Comparison of ENCODE assay signal across 8 cellular contexts in genomic region chr17:42797067-42798007, GRCh38. TPM values are rescaled to one million over a fixed set of nuclear protein-coding genes. Genes with fewer than 3 reads are reported as not detected.
DNase-seq lines count a peak whose midpoint lies in the region; ATAC-seq and TF ChIP-seq lines count a peak whose summit lies in the region.

No MANE protein-coding gene starts in this region.

- peaks cover 0 to 3% (median 0%) of the 10 kb centered on the region in 3 donors for H3K36me3 Mint-ChIP-seq in naive thymus-derived CD8-positive, alpha-beta T cell

- H3K4me2 ChIP-seq in BLaER1 treated with 17β-estradiol and CSF1 and Interleukin-3, amounts not matched to agents 10 nM and 100 nM: peak overlapping the region; percentile 87 to 99 (median 94)
- H3K4me2 ChIP-seq in Loucy (ENCODE audit: low read depth, low read length, poor library complexity, severe bottlenecking): peak overlapping the region; percentile 97

- no peaks in the 10 kb centered on the region for H3K9me3 Mint-ChIP-seq in naive thymus-derived CD8-positive, alpha-beta T cell

- no peak for DNase-seq in naive thymus-derived CD8-positive, alpha-beta T cell
- DNase-seq in SW 1271 (lab: John Stamatoyannopoulos, UW): no peak
- DNase-seq in globus pallidus (ENCODE audit: low spot score): no peak

- peak overlapping the region; percentile 79 to 90 (median 88) for H3K9ac ChIP-seq in BLaER1 treated with 17β-estradiol and CSF1 and Interleukin-3, amounts not matched to agents 10 nM and 100 nM
- H3K9ac ChIP-seq in Loucy (ENCODE audit: low read depth, low read length, poor library complexity, severe bottlenecking): peak overlapping the region; percentile 88
- peak overlapping the region; percentile 87 to 98 for H3K9ac ChIP-seq in duodenal mucosa (ENCODE audit: low read depth in 1 of 2, low read length in 2 of 2)

- peaks cover 20% of the 10 kb centered on the region for H3K79me2 ChIP-seq in Loucy (ENCODE audit: insufficient read depth, low read length)

- peak overlapping the region in 8 of 11 experiments; percentile 65 to 84 (median 78); a peak in 8 of 22 replicates for H3K27ac ChIP-seq in BLaER1 treated with 17β-estradiol and CSF1 and Interleukin-3, amounts not matched to agents 10 nM and 100 nM
- peak overlapping the region; percentile 72 for H3K27ac ChIP-seq in duodenal mucosa (ENCODE audit: low read depth, low read length)

- POLR2A ChIA-PET in naive thymus-derived CD8-positive, alpha-beta T cell (lab: Charles Lee): interaction anchor here (0.6 to 2.2 kb wide), 4 partner anchors 16 to 763 kb away, joined by 3 to 12 read pairs (median 8); partner anchors contain the start of genes BECN1 and VPS25

- no peaks in the 10 kb centered on the region for H3K9me2 ChIP-seq in Loucy (replicated peaks; ENCODE audit: low read depth, low read length)

- H3K27me3 Mint-ChIP-seq in naive thymus-derived CD8-positive, alpha-beta T cell: no peaks in the 10 kb centered on the region

- TF ChIP-seq CTCF in Loucy (conservative IDR thresholded peaks at IDR 0.05; ENCODE audit: low read length): no peak

- H3K4me1 Mint-ChIP-seq in naive thymus-derived CD8-positive, alpha-beta T cell: peaks cover 21 to 45% (median 31%) of the 10 kb centered on the region in 4 donors

- ATAC-seq in naive thymus-derived CD8-positive, alpha-beta T cell: no peak
- ATAC-seq in HG02852 (IDR thresholded peaks at IDR 0.05; ENCODE audit: unreplicated experiment): no peak
- ATAC-seq in GM21723 (IDR thresholded peaks at IDR 0.05; ENCODE audit: unreplicated experiment): no peak

- H3K27me3 ChIP-seq in BLaER1 treated with 17β-estradiol and CSF1 and Interleukin-3, amounts not matched to agents 10 nM and 100 nM: no peaks in the 10 kb centered on the region
- H3K27me3 ChIP-seq in Loucy (ENCODE audit: insufficient read depth, low read length, poor library complexity, severe bottlenecking) (no peaks in the 10 kb centered on the region), duodenal mucosa (ENCODE audit: control insufficient read depth in 1 of 2, insufficient read depth in 2 of 2, low read length in 2 of 2) (no peaks in the 10 kb centered on the region)

- H3K27ac Mint-ChIP-seq in naive thymus-derived CD8-positive, alpha-beta T cell: peak overlapping the region in 4 of 10 donors; percentile 5 to 95 (median 94)

- no peaks in the 10 kb centered on the region for H3K9me3 ChIP-seq in BLaER1 treated with 17β-estradiol and CSF1 and Interleukin-3, amounts not matched to agents 10 nM and 100 nM (replicated peaks in 1 of 11)
- H3K9me3 ChIP-seq in Loucy (ENCODE audit: insufficient read depth, low read depth, low read length) (no peaks in the 10 kb centered on the region), duodenal mucosa (ENCODE audit: control insufficient read depth in 1 of 2, low read length in 2 of 2) (no peaks in the 10 kb centered on the region)

- peak overlapping the region; percentile 75 to 94 (median 86) for H3K4me3 ChIP-seq in BLaER1 treated with 17β-estradiol and CSF1 and Interleukin-3, amounts not matched to agents 10 nM and 100 nM
- H3K4me3 ChIP-seq in Loucy (ENCODE audit: low read length, poor library complexity, severe bottlenecking): peak overlapping the region; percentile 88
- H3K4me3 ChIP-seq in duodenal mucosa (ENCODE audit: low read depth in 1 of 2, low read length in 2 of 2): peak overlapping the region; percentile 93 to 95

- no peak overlapping the region for H2AFZ ChIP-seq in Loucy (ENCODE audit: low read length)

- no peaks in the 10 kb centered on the region for H3F3A ChIP-seq in Loucy (ENCODE audit: low read depth)

- no peaks in the 10 kb centered on the region for H4K20me1 ChIP-seq in BLaER1 treated with 17β-estradiol and CSF1 and Interleukin-3, amounts not matched to agents 10 nM and 100 nM
- no peaks in the 10 kb centered on the region for H4K20me1 ChIP-seq in Loucy (ENCODE audit: insufficient read depth, low read length, poor library complexity, severe bottlenecking)

- peaks cover 0 to 20% (median 4%) of the 10 kb centered on the region in 11 experiments; a peak in 6 of 22 replicates for H3K36me3 ChIP-seq in BLaER1 treated with 17β-estradiol and CSF1 and Interleukin-3, amounts not matched to agents 10 nM and 100 nM
- H3K36me3 ChIP-seq in Loucy (ENCODE audit: insufficient read depth, low read length) (no peaks in the 10 kb centered on the region), duodenal mucosa (ENCODE audit: control insufficient read depth in 1 of 2, insufficient read depth in 2 of 2, low read length in 2 of 2) (peaks cover 7 to 10% of the 10 kb centered on the region in 2 donors)

- H3K4me1 ChIP-seq in BLaER1 treated with 17β-estradiol and CSF1 and Interleukin-3, amounts not matched to agents 10 nM and 100 nM: peaks cover 15 to 37% (median 27%) of the 10 kb centered on the region in 10 experiments
- peaks cover 12% of the 10 kb centered on the region for H3K4me1 ChIP-seq in Loucy (ENCODE audit: insufficient read depth, low read length, poor library complexity, severe bottlenecking)
- peaks cover 20 to 29% of the 10 kb centered on the region in 2 donors for H3K4me1 ChIP-seq in duodenal mucosa (ENCODE audit: control insufficient read depth in 1 of 2, insufficient read depth in 2 of 2, low read length in 2 of 2)

- peak overlapping the region; percentile 92 to 98 (median 96) for H3K4me3 Mint-ChIP-seq in naive thymus-derived CD8-positive, alpha-beta T cell

RNA-seq across cellular contexts. Expression of gene COA3, which starts 1.2 kb away (rescaled TPM):
- total RNA-seq in naive thymus-derived CD8-positive, alpha-beta T cell: 10 to 100 TPM; 26.7 to 27.0 TPM
- 100 to 1,000 TPM; 106 to 119 (median 118) TPM for polyA plus RNA-seq in naive thymus-derived CD8-positive, alpha-beta T cell

RNA-seq across cellular contexts. Expression of gene CNTD1, which starts 1.3 kb away (rescaled TPM):
- not detected for total RNA-seq in naive thymus-derived CD8-positive, alpha-beta T cell
- under 1 TPM; 0.12 to 0.52 (median 0.24) TPM for polyA plus RNA-seq in naive thymus-derived CD8-positive, alpha-beta T cell

RNA-seq across cellular contexts. Expression of gene WNK4, which starts 16.9 kb away (rescaled TPM):
- under 1 TPM; 0.27 to 0.62 TPM for total RNA-seq in naive thymus-derived CD8-positive, alpha-beta T cell
- under 1 TPM in 1 of 3 donors, not detected in 2; 0.09 TPM for polyA plus RNA-seq in naive thymus-derived CD8-positive, alpha-beta T cell

RNA-seq across cellular contexts. Expression of gene VPS25, which starts 24.1 kb away (rescaled TPM):
- 10 to 100 TPM; 51.0 to 55.2 TPM for total RNA-seq in naive thymus-derived CD8-positive, alpha-beta T cell
- polyA plus RNA-seq in naive thymus-derived CD8-positive, alpha-beta T cell: 10 to 100 TPM; 43.9 to 64.5 (median 56.3) TPM

RNA-seq across cellular contexts. Expression of gene BECN1, which starts 26.7 kb away (rescaled TPM):
- 100 to 1,000 TPM; 103 to 109 TPM for total RNA-seq in naive thymus-derived CD8-positive, alpha-beta T cell
- polyA plus RNA-seq in naive thymus-derived CD8-positive, alpha-beta T cell: 100 to 1,000 TPM; 106 to 124 (median 123) TPM
